In genomic region chr3:78888650-78889049, GRCh38 we compare ENCODE assay signal across 20 cellular contexts.
"Had no signal": no experiment of that assay in that cellular context is flagged by ENCODE, and none has a peak within 500 bp of the region (broad histone marks: within the 10 kb centered on the region; RNA-seq: fewer than 3 reads in every experiment).

No MANE protein-coding gene starts in this region.

- H3K27ac ChIP-seq: left ventricle myocardium inferior, pancreas, right lobe of liver, VCaP had no signal

- H3K36me3 ChIP-seq: left ventricle myocardium inferior, pancreas, right lobe of liver, vagina had no signal

- H3K4me3 ChIP-seq: left ventricle myocardium inferior, mucosa of descending colon, pancreas, right lobe of liver, vagina had no signal

- H3K4me3 Mint-ChIP-seq: activated T-cell treated with anti-CD3 and anti-CD28 coated beads, Interleukin-2, amount 50 U/mL, for 72 hours; naive B cell; stimulated activated naive CD8-positive, alpha-beta T cell treated with anti-CD3 and anti-CD28 coated beads, Interleukin-15, amount 100 ng/mL, for 72 hours had no signal

- ATAC-seq: activated T-cell treated with anti-CD3 and anti-CD28 coated beads, Interleukin-2, amount 50 U/mL, for 72 hours; mucosa of descending colon; pancreas; right lobe of liver; stimulated activated naive CD8-positive, alpha-beta T cell treated with anti-CD3 and anti-CD28 coated beads, Interleukin-15, amount 100 ng/mL, for 72 hours had no signal

- H3K27me3 Mint-ChIP-seq: naive B cell; stimulated activated naive CD8-positive, alpha-beta T cell treated with anti-CD3 and anti-CD28 coated beads, Interleukin-15, amount 100 ng/mL, for 72 hours had no signal

- H3K9me3 ChIP-seq: left ventricle myocardium inferior, mucosa of descending colon, pancreas, right lobe of liver, vagina had no signal

- H3K36me3 Mint-ChIP-seq: naive B cell had no signal

- H3K27ac Mint-ChIP-seq: activated T-cell treated with anti-CD3 and anti-CD28 coated beads, Interleukin-2, amount 50 U/mL, for 72 hours; naive B cell; stimulated activated naive CD8-positive, alpha-beta T cell treated with anti-CD3 and anti-CD28 coated beads, Interleukin-15, amount 100 ng/mL, for 72 hours had no signal

- H3K27me3 ChIP-seq: pancreas, right lobe of liver, vagina had no signal

- H3K4me1 ChIP-seq: pancreas, right lobe of liver had no signal

- H3K4me1 Mint-ChIP-seq: naive B cell had no signal

- DNase-seq: activated CD4-positive, alpha-beta T cell treated with anti-CD3 and anti-CD28 coated beads, Interleukin-2, amount 50 U/mL, for 4 hours; activated effector memory CD4-positive, alpha-beta T cell treated with anti-CD3 and anti-CD28 coated beads, Interleukin-2, amount 50 U/mL, for 16 hours; activated naive CD4-positive, alpha-beta T cell treated with anti-CD3 and anti-CD28 coated beads, Interleukin-2, amount 50 U/mL, for 16 hours; activated T-cell treated with anti-CD3 and anti-CD28 coated beads, Interleukin-2, amount 50 U/mL, for 72 hours; aorta; effector CD4-positive, alpha-beta T cell; kidney glomerular epithelial cell; left ventricle myocardium inferior; mucosa of descending colon; naive B cell; pancreas; right lobe of liver; small intestine; stimulated activated CD4-positive, alpha-beta T cell treated with anti-CD3 and anti-CD28 coated beads, Interleukin-15, amount 100 ng/mL, for 24 hours; stimulated activated CD4-positive, alpha-beta T cell treated with anti-CD3 and anti-CD28 coated beads, Interleukin-2, amount 100 ng/mL, for 48 hours; stimulated activated naive CD8-positive, alpha-beta T cell treated with anti-CD3 and anti-CD28 coated beads, Interleukin-15, amount 100 ng/mL, for 72 hours; T-helper 2 cell; trophoblast cell had no signal
